13 cellular contexts compared by ENCODE assay signal in genomic region chr3:44068753-44069152, GRCh38.
DNase-seq lines count a peak whose midpoint lies in the region; ATAC-seq and TF ChIP-seq lines count a peak whose summit lies in the region.
"Had no signal": no experiment of that assay in that cellular context is flagged by ENCODE, and none has a peak within 500 bp of the region (broad histone marks: within the 10 kb centered on the region; RNA-seq: fewer than 3 reads in every experiment).

No MANE protein-coding gene starts in this region.

- no peak for ATAC-seq in activated CD8-positive, alpha-beta T cell treated with anti-CD3 and anti-CD28 coated beads for 36 hours
- ATAC-seq in HG03095 (IDR thresholded peaks at IDR 0.05; ENCODE audit: unreplicated experiment): no peak
- ATAC-seq: HCT116 had no signal

- H3K27me3 ChIP-seq in H7 (ENCODE audit: control insufficient read depth, insufficient read depth, low read length) (no peaks in the 10 kb centered on the region), PC-9 (ENCODE audit: insufficient read depth, low read depth) (no peaks in the 10 kb centered on the region), spleen (replicated peaks in 1 of 7) (peaks cover 0 to 23% (median 0%) of the 10 kb centered on the region in 7 donors)
- H3K27me3 ChIP-seq: BE2C had no signal

- H3K9me3 ChIP-seq in PC-9 (ENCODE audit: insufficient read depth, low read depth): no peaks in the 10 kb centered on the region
- no peaks in the 10 kb centered on the region for H3K9me3 ChIP-seq in spleen
- H3K9me3 ChIP-seq: BE2C had no signal

- intact Hi-C loops in PC-9 (cut with micrococcal nuclease; ENCODE audit: unreplicated experiment) (no loop called here), spleen (cut with DNase I; ENCODE audit: low total_unique reads) (no loop called here)
- intact Hi-C loops in activated CD8-positive, alpha-beta T cell treated with anti-CD3 and anti-CD28 coated beads for 36 hours (cut with micrococcal nuclease): no loop called here

- CTCF ChIA-PET in PC-9 (lab: Charles Lee): no interaction called here
- CTCF ChIA-PET in activated CD8-positive, alpha-beta T cell treated with anti-CD3 and anti-CD28 coated beads for 36 hours (lab: Charles Lee): no interaction called here

- H3K36me3 ChIP-seq in H7 (replicated peaks; ENCODE audit: control insufficient read depth, insufficient read depth, low read length) (no peaks in the 10 kb centered on the region), PC-9 (ENCODE audit: low read depth) (no peaks in the 10 kb centered on the region), spleen (no peaks in the 10 kb centered on the region)
- H3K36me3 ChIP-seq: BE2C had no signal

- H3K27ac ChIP-seq in PC-9: no peak overlapping the region
- peak overlapping the region; percentile 46 for H3K27ac ChIP-seq in caudate nucleus (ENCODE audit: low read depth, low read length)
- H3K27ac ChIP-seq in spleen: no peak overlapping the region
- H3K27ac ChIP-seq: C4-2B had no signal

- peak overlapping the region; percentile 29 for H3K4me2 ChIP-seq in PC-9

- DNase-seq in H7 (peak; percentile 4), PC-9 (peak in 1 of 2 experiments; percentile 62), caudate nucleus (lab: John Stamatoyannopoulos, UW) (no peak), osteocyte (ENCODE audit: extremely low spot score, unreplicated experiment) (peak; percentile 25), spleen (no peak)
- no peak for DNase-seq in activated CD8-positive, alpha-beta T cell treated with anti-CD3 and anti-CD28 coated beads for 36 hours
- DNase-seq: BE2C; CD4-positive, alpha-beta memory T cell; DMS79; IMR-90 had no signal

- H3K4me3 Mint-ChIP-seq in osteocyte (ENCODE audit: unreplicated experiment): no peak overlapping the region
- no peak overlapping the region for H3K4me3 Mint-ChIP-seq in activated CD8-positive, alpha-beta T cell treated with anti-CD3 and anti-CD28 coated beads for 36 hours
- H3K4me3 Mint-ChIP-seq: CD4-positive, alpha-beta memory T cell had no signal

- H3K79me2 ChIP-seq in PC-9 (ENCODE audit: low read depth): peaks cover 31% of the 10 kb centered on the region

- POLR2A ChIA-PET in PC-9 (lab: Charles Lee; ENCODE audit: unreplicated experiment): no interaction called here
- POLR2A ChIA-PET in activated CD8-positive, alpha-beta T cell treated with anti-CD3 and anti-CD28 coated beads for 36 hours (lab: Charles Lee): no interaction called here

- H3K4me1 ChIP-seq in PC-9 (replicated peaks; ENCODE audit: insufficient read depth): peaks cover 31% of the 10 kb centered on the region
- H3K4me1 ChIP-seq in spleen: no peaks in the 10 kb centered on the region
- H3K4me1 ChIP-seq: BE2C had no signal

- TF ChIP-seq CTCF in PC-9 (conservative IDR thresholded peaks at IDR 0.05) (no peak), osteocyte (IDR thresholded peaks at IDR 0.05) (no peak), spleen (IDR thresholded peaks at IDR 0.05 in 8 of 11, conservative IDR thresholded peaks at IDR 0.05 in 3 of 11) (no peak)
- no peak for TF ChIP-seq CTCF in activated CD8-positive, alpha-beta T cell treated with anti-CD3 and anti-CD28 coated beads for 36 hours (IDR thresholded peaks at IDR 0.05)

- peaks cover 34% of the 10 kb centered on the region for H3K4me1 Mint-ChIP-seq in osteocyte (ENCODE audit: unreplicated experiment)
- H3K4me1 Mint-ChIP-seq in activated CD8-positive, alpha-beta T cell treated with anti-CD3 and anti-CD28 coated beads for 36 hours (ENCODE audit: low read depth): no peaks in the 10 kb centered on the region
- H3K4me1 Mint-ChIP-seq: CD4-positive, alpha-beta memory T cell had no signal

- H3K27me3 Mint-ChIP-seq in osteocyte (ENCODE audit: unreplicated experiment): no peaks in the 10 kb centered on the region
- H3K27me3 Mint-ChIP-seq in activated CD8-positive, alpha-beta T cell treated with anti-CD3 and anti-CD28 coated beads for 36 hours: peaks cover 9% of the 10 kb centered on the region

- no peaks in the 10 kb centered on the region for H3K9me2 ChIP-seq in PC-9 (ENCODE audit: insufficient read depth)

- H3K9me3 Mint-ChIP-seq in osteocyte (ENCODE audit: unreplicated experiment): no peaks in the 10 kb centered on the region
- H3K9me3 Mint-ChIP-seq in activated CD8-positive, alpha-beta T cell treated with anti-CD3 and anti-CD28 coated beads for 36 hours: no peaks in the 10 kb centered on the region
- H3K9me3 Mint-ChIP-seq: CD4-positive, alpha-beta memory T cell had no signal

- H3K36me3 Mint-ChIP-seq in osteocyte (ENCODE audit: unreplicated experiment): no peaks in the 10 kb centered on the region
- no peaks in the 10 kb centered on the region for H3K36me3 Mint-ChIP-seq in activated CD8-positive, alpha-beta T cell treated with anti-CD3 and anti-CD28 coated beads for 36 hours (ENCODE audit: low read depth)
- H3K36me3 Mint-ChIP-seq: CD4-positive, alpha-beta memory T cell had no signal

- no peak overlapping the region for H2AFZ ChIP-seq in PC-9

- no peak overlapping the region for H3K4me3 ChIP-seq in H7 (ENCODE audit: insufficient read depth, low read depth, low read length)
- H3K4me3 ChIP-seq in PC-9: no peak overlapping the region
- no peak overlapping the region for H3K4me3 ChIP-seq in spleen

- H3F3A ChIP-seq in PC-9 (ENCODE audit: insufficient read depth, low read depth): peaks cover 13% of the 10 kb centered on the region

- no TSS peak for BruUV-seq in PC-9 (replicated peaks; lab: Mats Ljungman, UMichigan)

- H4K20me1 ChIP-seq in PC-9 (ENCODE audit: insufficient read depth): peaks cover 6% of the 10 kb centered on the region; the same call in 1 of the 2 replicates

- H3K27ac Mint-ChIP-seq in osteocyte (ENCODE audit: unreplicated experiment): no peak overlapping the region
- H3K27ac Mint-ChIP-seq in activated CD8-positive, alpha-beta T cell treated with anti-CD3 and anti-CD28 coated beads for 36 hours: no peak overlapping the region
- H3K27ac Mint-ChIP-seq: CD4-positive, alpha-beta memory T cell had no signal

- TF ChIP-seq POLR2A in spleen (IDR thresholded peaks at IDR 0.05): no peak

- WGBS in spleen, 5 donors: 90 to 97% (median 93%) methylated on average over 3 of the region's 3 CpGs

Comparison
In these comparisons a context has a peak if more than half of its experiments do, and no peak if none do; other contexts are left out.
1. DNase-seq: peak in H7 (single experiment) and osteocyte (single experiment); none in caudate nucleus (0 of 61), spleen (single experiment) and activated CD8-positive, alpha-beta T cell treated with anti-CD3 and anti-CD28 coated beads for 36 hours (single experiment).